Comparison of ENCODE assay signal across 1 cellular context in the genomic region with DNA sequence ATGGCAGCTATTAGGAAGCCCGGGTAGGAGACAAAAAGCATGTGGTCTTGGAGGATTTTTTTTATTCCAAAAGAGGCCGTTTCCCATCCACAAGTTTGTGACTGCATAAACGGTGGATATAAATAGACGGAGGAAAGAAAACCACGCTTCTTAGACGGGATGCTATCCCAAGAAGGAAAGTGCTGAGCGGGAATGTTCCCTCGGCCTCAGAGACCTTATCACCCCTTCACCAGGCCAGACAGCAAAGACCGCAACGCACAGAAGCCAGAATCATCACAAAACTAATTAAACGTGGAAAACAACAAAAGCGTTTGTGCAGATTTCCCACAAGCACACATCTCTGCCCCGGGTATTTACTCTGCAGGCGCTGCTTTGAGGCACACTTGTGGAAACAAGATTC.
TF ChIP-seq lines count a peak whose summit lies in the region.

No MANE protein-coding gene starts in this region.

TF ChIP-seq in HepG2, 621 proteins besides CTCF, POLR2A, EP300 and RAD21:
- TF ChIP-seq ZNF260 (CRISPR knock-in tag; IDR thresholded peaks at IDR 0.05; ENCODE audit: borderline replicate concordance, low read depth) = no peak
- TF ChIP-seq MNT (IDR thresholded peaks at IDR 0.05) = peak; percentile 42; the same call in 1 of the 2 replicates
